In genomic region chr2:161355985-161356384, GRCh38 we compare ENCODE assay signal across 24 cellular contexts.
"Had no signal": no experiment of that assay in that cellular context is flagged by ENCODE, and none has a peak within 500 bp of the region (broad histone marks: within the 10 kb centered on the region; RNA-seq: fewer than 3 reads in every experiment).

No MANE protein-coding gene starts in this region.

- H3K27ac Mint-ChIP-seq: activated CD4-positive, alpha-beta T cell treated with anti-CD3 and anti-CD28 coated beads, Interleukin-2, amount 10 ng/mL, durations not matched to agents 24 days and 14 days; activated CD8-positive, alpha-beta memory T cell treated with anti-CD3 and anti-CD28 coated beads, Interleukin-2, amount 10 ng/mL, durations not matched to agents 7 days and 5 days; activated naive CD4-positive, alpha-beta T cell treated with anti-CD3 and anti-CD28 coated beads, Interleukin-2, amount 50 U/mL, for 72 hours; T-helper 17 cell; WTC11 had no signal

- FAIRE-seq: astrocyte had no signal

- DNase-seq: activated CD4-positive, alpha-beta T cell treated with anti-CD3 and anti-CD28 coated beads for 1 hour; activated CD4-positive, alpha-beta T cell treated with anti-CD3 and anti-CD28 coated beads, Interleukin-2, amount 10 ng/mL, durations not matched to agents 24 days and 14 days; activated CD4-positive, alpha-beta T cell treated with anti-CD3 and anti-CD28 coated beads, Interleukin-2, amount 50 U/mL, for 48 hours; activated CD8-positive, alpha-beta memory T cell treated with anti-CD3 and anti-CD28 coated beads, Interleukin-2, amount 10 ng/mL, durations not matched to agents 7 days and 5 days; activated effector memory CD4-positive, alpha-beta T cell treated with anti-CD3 and anti-CD28 coated beads, Interleukin-2, amount 50 U/mL, for 16 hours; activated naive CD4-positive, alpha-beta T cell treated with Interleukin-2 at 50 U/mL for 16 hours; activated T-cell treated with anti-CD3 and anti-CD28 coated beads, Interleukin-2, amount 50 U/mL, for 4 hours; amygdala; Kasumi-1; NCI-H1105 treated with DMSO at 0.1 percent for 48 hours; NCI-H1436 treated with DMSO at 0.1 percent for 48 hours; NCI-H187; NCI-H2107; NCI-H2227 treated with DMSO at 0.1 percent for 48 hours; NCI-H82; PC-3; SHP77; T-helper 17 cell; T-helper 9 cell had no signal

- ATAC-seq: activated CD8-positive, alpha-beta memory T cell treated with anti-CD3 and anti-CD28 coated beads, Interleukin-2, amount 10 ng/mL, durations not matched to agents 7 days and 5 days; activated naive CD4-positive, alpha-beta T cell treated with anti-CD3 and anti-CD28 coated beads, Interleukin-2, amount 50 U/mL, for 72 hours; activated T-cell treated with anti-CD3 and anti-CD28 coated beads, Interleukin-2, amount 50 U/mL, for 4 hours; PC-3; T-helper 17 cell; WTC11 had no signal

- H3K4me3 Mint-ChIP-seq: activated CD4-positive, alpha-beta T cell treated with anti-CD3 and anti-CD28 coated beads, Interleukin-2, amount 10 ng/mL, durations not matched to agents 24 days and 14 days; activated CD8-positive, alpha-beta memory T cell treated with anti-CD3 and anti-CD28 coated beads, Interleukin-2, amount 10 ng/mL, durations not matched to agents 7 days and 5 days; activated T-cell treated with anti-CD3 and anti-CD28 coated beads, Interleukin-2, amount 50 U/mL, for 4 hours; central memory CD8-positive, alpha-beta T cell; T-helper 17 cell; WTC11 had no signal

- H3K9me3 Mint-ChIP-seq: activated CD4-positive, alpha-beta T cell treated with anti-CD3 and anti-CD28 coated beads, Interleukin-2, amount 10 ng/mL, durations not matched to agents 24 days and 14 days; activated naive CD4-positive, alpha-beta T cell treated with anti-CD3 and anti-CD28 coated beads, Interleukin-2, amount 50 U/mL, for 72 hours; activated T-cell treated with anti-CD3 and anti-CD28 coated beads, Interleukin-2, amount 50 U/mL, for 4 hours; central memory CD8-positive, alpha-beta T cell had no signal

- H3K27me3 Mint-ChIP-seq: activated CD4-positive, alpha-beta T cell treated with anti-CD3 and anti-CD28 coated beads, Interleukin-2, amount 10 ng/mL, durations not matched to agents 24 days and 14 days; activated CD8-positive, alpha-beta memory T cell treated with anti-CD3 and anti-CD28 coated beads, Interleukin-2, amount 10 ng/mL, durations not matched to agents 7 days and 5 days; brain; central memory CD8-positive, alpha-beta T cell; T-helper 17 cell had no signal
